ENCODE assay signal across 8 cellular contexts in the genomic region with DNA sequence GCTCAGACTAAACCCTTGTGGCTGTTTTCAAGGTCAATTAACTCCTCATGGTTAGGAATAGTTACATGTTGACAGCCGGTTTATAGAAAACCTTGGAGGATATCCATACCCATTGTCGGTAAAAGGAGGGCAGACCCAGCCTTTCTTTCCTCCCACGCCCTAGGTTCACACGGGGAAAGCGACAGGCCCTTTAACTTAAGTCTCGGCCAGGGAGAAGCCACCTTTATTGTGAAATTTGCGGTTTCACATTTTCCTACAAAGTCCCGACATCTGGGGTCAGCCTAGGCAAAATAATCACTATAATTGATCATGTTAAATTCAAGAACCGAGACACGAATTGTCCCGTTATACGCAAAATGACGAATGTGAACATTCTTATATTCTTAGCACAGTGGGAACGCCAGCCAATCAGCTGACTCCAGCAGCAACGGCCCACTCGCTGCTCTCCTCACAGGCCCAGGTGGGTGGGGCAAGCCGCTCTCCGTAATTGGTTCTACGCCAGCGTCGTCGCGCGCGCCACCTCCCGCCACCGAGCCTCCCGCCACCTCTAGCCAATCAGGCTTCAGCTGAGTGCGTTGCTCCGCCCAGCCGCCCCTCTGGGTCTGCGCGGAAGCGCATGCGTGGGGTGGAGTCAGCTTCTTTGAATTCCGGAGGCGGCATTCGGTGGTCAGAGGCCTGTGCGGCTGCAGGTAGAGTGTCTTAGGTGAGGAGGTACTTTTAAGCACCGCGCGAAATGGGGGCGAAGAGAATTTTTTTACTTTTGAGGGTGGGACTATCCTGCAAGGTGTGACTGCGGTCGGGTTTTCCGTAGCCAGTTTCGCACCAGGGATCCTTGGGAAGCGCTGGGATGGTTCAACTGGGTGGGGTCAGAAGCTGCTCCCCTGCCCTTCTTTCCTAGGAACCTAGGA. TPM values are rescaled to one million over a fixed set of nuclear protein-coding genes. Genes with fewer than 3 reads are reported as not detected.
DNase-seq lines count a peak whose midpoint lies in the region; ATAC-seq, FAIRE-seq and TF ChIP-seq lines count a peak whose summit lies in the region.

TSS of gene CENPI (plus strand) at position 659 of the 908 bp plus-strand sequence. CDS start 2,867 bp downstream, outside the sequence.

- H3K27me3 ChIP-seq in small intestine (ENCODE audit: control insufficient read depth in 2 of 2, insufficient read depth in 2 of 2, low read length in 2 of 2) = no peaks in the 10 kb centered on the region

- no peak for TF ChIP-seq CTCF in AG09319 (IDR thresholded peaks at IDR 0.05; ENCODE audit: low read depth, low read length)
- TF ChIP-seq CTCF in activated B cell treated with CpG ODN at 0.5 μM for 24 hours (IDR thresholded peaks at IDR 0.05) = no peak

- no peaks in the 10 kb centered on the region for H3K4me1 ChIP-seq in small intestine (ENCODE audit: control insufficient read depth in 2 of 2, insufficient read depth in 1 of 2, low read depth in 1 of 2, low read length in 1 of 2)

- peaks cover 9% of the 10 kb centered on the region for H3K4me1 Mint-ChIP-seq in activated B cell treated with CpG ODN at 0.5 μM for 24 hours

- no peaks in the 10 kb centered on the region for H3K36me3 Mint-ChIP-seq in activated B cell treated with CpG ODN at 0.5 μM for 24 hours (ENCODE audit: low read depth)

- POLR2A ChIA-PET in activated B cell treated with CpG ODN at 0.5 μM for 24 hours (lab: Charles Lee) = interaction anchor here (0.8 to 1.5 kb wide), 5 partner anchors 43 to 834 kb away, joined by 3 to 9 read pairs (median 4); partner anchors contain the start of genes XKRX and ZMAT1

- peak within 1 kb of the TSS; percentile 86 for H3K4me3 Mint-ChIP-seq in activated B cell treated with CpG ODN at 0.5 μM for 24 hours

- peak within 1 kb of the TSS; percentile 35 to 81 for H3K27ac ChIP-seq in small intestine (ENCODE audit: low read depth in 1 of 2, low read length in 1 of 2)

- H3K4me3 ChIP-seq in small intestine (ENCODE audit: low read depth in 1 of 2, low read length in 2 of 2) = peak within 1 kb of the TSS; percentile 12 to 33

- no peaks in the 10 kb centered on the region for H3K9me3 ChIP-seq in small intestine (ENCODE audit: control insufficient read depth, low read depth)

- no peaks in the 10 kb centered on the region for H3K9me3 Mint-ChIP-seq in activated B cell treated with CpG ODN at 0.5 μM for 24 hours

- no peaks in the 10 kb centered on the region for H3K27me3 Mint-ChIP-seq in activated B cell treated with CpG ODN at 0.5 μM for 24 hours

- 0 to 38% (median 8%) methylated on average over 48 of the region's 48 CpGs for WGBS in small intestine, 3 donors

- ATAC-seq in GM19025 (IDR thresholded peaks at IDR 0.05; ENCODE audit: low read depth, unreplicated experiment) (peak; percentile 100), HG03280 (IDR thresholded peaks at IDR 0.05; ENCODE audit: unreplicated experiment) (peak; percentile 100), activated B cell treated with CpG ODN at 0.5 μM for 24 hours (ENCODE audit: low read depth) (peak; percentile 99)

- H3K36me3 ChIP-seq in small intestine (ENCODE audit: control insufficient read depth in 2 of 2, insufficient read depth in 2 of 2, low read length in 2 of 2) = no peaks in the 10 kb centered on the region

- CTCF ChIA-PET in activated B cell treated with CpG ODN at 0.5 μM for 24 hours (lab: Charles Lee) = no interaction called here

- DNase-seq in AG09319 (ENCODE audit: extremely low read depth, low read depth) (peak; percentile 70), NCI-H345 (lab: John Stamatoyannopoulos, UW) (peak; percentile 95), activated B cell treated with CpG ODN at 0.5 μM for 24 hours (peak; percentile 78), iPS-NIHi7 (ENCODE audit: extremely low spot score) (peak; percentile 94), small intestine (peak; percentile 92)
- peak; percentile 94 for DNase-seq in central memory CD4-positive, alpha-beta T cell

- intact Hi-C loops in activated B cell treated with CpG ODN at 0.5 μM for 24 hours (cut with micrococcal nuclease) = loop anchor here (1.0 to 10.0 kb wide), 4 partner anchors 45 to 287 kb away; partner anchors contain the start of genes BTK, CSTF2, TRMT2B and XKRX

- no peak for FAIRE-seq in small intestine (lab: Jason Lieb, UNC)

- H3K27ac Mint-ChIP-seq in activated B cell treated with CpG ODN at 0.5 μM for 24 hours = peak within 1 kb of the TSS; percentile 91

RNA-seq across cellular contexts. Expression of gene CENPI, which starts in this region (rescaled TPM):
- 2.6 and 3.1 TPM in 2 replicates for total RNA-seq in activated B cell treated with CpG ODN at 0.5 μM for 24 hours
- 1 to 10 TPM in 1 of 3 donors, under 1 TPM in 1, not detected in 1; 0.45 to 2.8 TPM for polyA plus RNA-seq in small intestine

Comparison
In these comparisons a context has a peak if more than half of its experiments do, and no peak if none do; other contexts are left out.
1. Peak in every context shown above with its lines: DNase-seq, ATAC-seq, H3K4me3 ChIP-seq and H3K27ac ChIP-seq.